In the genomic region with DNA sequence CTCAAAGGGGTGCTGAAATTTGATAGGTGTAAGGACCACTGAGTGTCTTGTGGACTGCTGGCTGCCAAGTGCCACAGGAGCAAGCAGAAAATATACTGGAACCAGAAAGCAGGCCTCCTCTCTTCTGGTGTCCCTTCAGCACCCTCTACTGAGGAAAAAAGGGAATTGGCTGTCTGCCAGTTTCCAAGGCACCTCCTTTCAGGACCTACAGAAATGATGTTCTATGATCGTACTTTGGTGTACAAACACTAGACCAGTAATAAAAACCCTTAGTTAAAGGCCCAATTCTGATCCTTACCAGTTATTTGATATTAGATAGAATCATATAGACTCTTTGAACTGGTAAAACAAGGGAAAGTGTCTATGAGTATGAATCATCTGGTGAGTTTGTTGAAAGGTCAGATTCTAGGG, we compare ENCODE assay signal across 7 cellular contexts. TPM values are rescaled to one million over a fixed set of nuclear protein-coding genes. Genes with fewer than 3 reads are reported as not detected.
DNase-seq lines count a peak whose midpoint lies in the region; ATAC-seq and TF ChIP-seq lines count a peak whose summit lies in the region.

No MANE protein-coding gene starts in this region.

- no peaks in the 10 kb centered on the region for H3K36me3 Mint-ChIP-seq in activated naive CD4-positive, alpha-beta T cell treated with anti-CD3 and anti-CD28 coated beads, Interleukin-2, amount 50 U/mL, for 72 hours

- 17% methylated on average over 1 of the region's 1 CpG for WGBS in prostate gland

- 0 out of 2 replicates have a peak overlapping the region, but pooled peaks have one; percentile 0 for H3K27ac ChIP-seq in PC-9
- peak overlapping the region; percentile 28 for H3K27ac ChIP-seq in cardiac muscle cell
- no peak overlapping the region for H3K27ac ChIP-seq in prostate gland

- no peak for TF ChIP-seq POLR2A in prostate gland (IDR thresholded peaks at IDR 0.05)

- no peaks in the 10 kb centered on the region for H3K27me3 ChIP-seq in PC-9 (ENCODE audit: insufficient read depth, low read depth)
- H3K27me3 ChIP-seq in cardiac muscle cell: no peaks in the 10 kb centered on the region
- H3K27me3 ChIP-seq in prostate gland (replicated peaks; ENCODE audit: insufficient read depth): no peaks in the 10 kb centered on the region

- H3K9me2 ChIP-seq in PC-9 (ENCODE audit: insufficient read depth): no peaks in the 10 kb centered on the region

- H4K20me1 ChIP-seq in PC-9 (ENCODE audit: insufficient read depth): peaks cover 7% of the 10 kb centered on the region; the same call in 1 of the 2 replicates

- no TSS peak for BruUV-seq in PC-9 (replicated peaks; lab: Mats Ljungman, UMichigan)

- 0 out of 2 replicates have a peak, but pooled peaks cover 5% of the 10 kb centered on the region for H3K79me2 ChIP-seq in PC-9 (ENCODE audit: low read depth)

- H3K9me3 ChIP-seq in PC-9 (ENCODE audit: insufficient read depth, low read depth) (no peaks in the 10 kb centered on the region), cardiac muscle cell (ENCODE audit: low read depth) (no peaks in the 10 kb centered on the region), prostate gland (no peaks in the 10 kb centered on the region)

- no peaks in the 10 kb centered on the region for H3K9me3 Mint-ChIP-seq in activated naive CD4-positive, alpha-beta T cell treated with anti-CD3 and anti-CD28 coated beads, Interleukin-2, amount 50 U/mL, for 72 hours

- peak; percentile 68 for TF ChIP-seq CTCF in PC-9 (conservative IDR thresholded peaks at IDR 0.05)
- TF ChIP-seq CTCF in cardiac muscle cell (IDR thresholded peaks at IDR 0.05; ENCODE audit: low read depth, low read length): peak; percentile 60
- peak in 3 of 4 experiments; percentile 21 to 39 (median 36) for TF ChIP-seq CTCF in prostate gland (IDR thresholded peaks at IDR 0.05)

- H3K36me3 ChIP-seq in PC-9 (ENCODE audit: low read depth): no peaks in the 10 kb centered on the region
- H3K36me3 ChIP-seq in cardiac muscle cell: no peaks in the 10 kb centered on the region
- no peaks in the 10 kb centered on the region for H3K36me3 ChIP-seq in prostate gland

- no peak overlapping the region for H3K4me2 ChIP-seq in PC-9

- CTCF ChIA-PET in PC-9 (lab: Charles Lee): no interaction called here

- intact Hi-C loops in PC-9 (cut with micrococcal nuclease; ENCODE audit: unreplicated experiment): no loop called here
- intact Hi-C loops in prostate gland (cut with DNase I): loop anchor here (10.0 kb wide), 1 partner anchor 207 kb away; no protein-coding TSS in a partner anchor

- no peak overlapping the region for H3K27ac Mint-ChIP-seq in activated naive CD4-positive, alpha-beta T cell treated with anti-CD3 and anti-CD28 coated beads, Interleukin-2, amount 50 U/mL, for 72 hours

- H3K4me3 ChIP-seq in PC-9 (no peak overlapping the region), cardiac muscle cell (no peak overlapping the region), prostate gland (no peak overlapping the region)

- POLR2A ChIA-PET in PC-9 (lab: Charles Lee; ENCODE audit: unreplicated experiment): no interaction called here

- peaks cover 6% of the 10 kb centered on the region; the same call in 1 of the 2 replicates for H3K4me1 ChIP-seq in PC-9 (replicated peaks; ENCODE audit: insufficient read depth)
- H3K4me1 ChIP-seq in cardiac muscle cell (ENCODE audit: low read depth): peaks cover 15% of the 10 kb centered on the region
- no peaks in the 10 kb centered on the region for H3K4me1 ChIP-seq in prostate gland (replicated peaks)

- H3F3A ChIP-seq in PC-9 (ENCODE audit: insufficient read depth, low read depth): peaks cover 20% of the 10 kb centered on the region

- peak; percentile 59 to 79 for ATAC-seq in activated naive CD4-positive, alpha-beta T cell treated with anti-CD3 and anti-CD28 coated beads, Interleukin-2, amount 50 U/mL, for 72 hours

- DNase-seq in GDM1 (lab: John Stamatoyannopoulos, UW): peak; percentile 45
- DNase-seq in LHCN-M2 (ENCODE audit: low read depth): peak; percentile 84
- DNase-seq in PC-9: peak; percentile 48 to 49
- DNase-seq in activated naive CD4-positive, alpha-beta T cell treated with anti-CD3 and anti-CD28 coated beads, Interleukin-2, amount 50 U/mL, for 72 hours (ENCODE audit: low spot score in 2 of 2): peak in 1 of 2 donors; percentile 61
- peak; percentile 87 to 90 for DNase-seq in cardiac muscle cell (ENCODE audit: low read depth in 1 of 2, low spot score in 1 of 2)
- peak; percentile 43 for DNase-seq in prostate gland (ENCODE audit: low spot score)
- DNase-seq in effector CD8-positive, alpha-beta T cell (lab: John Stamatoyannopoulos, UW): no peak

- no peak overlapping the region for H2AFZ ChIP-seq in PC-9

RNA-seq across cellular contexts. Expression of a gene that starts 35.8 kb away (rescaled TPM):
- 6.9 and 10.8 TPM in 2 replicates for total RNA-seq in LHCN-M2 (2014; rRNA removed)
- polyA plus RNA-seq in LHCN-M2 (2012): 8.5 TPM
- total RNA-seq in PC-9 (2021): 25.4 and 26.0 TPM in 2 replicates
- total RNA-seq in activated naive CD4-positive, alpha-beta T cell treated with anti-CD3 and anti-CD28 coated beads, Interleukin-2, amount 50 U/mL, for 72 hours: 10 to 100 TPM; 10.5 to 24.4 TPM
- 36.5 TPM in 2 replicates for total RNA-seq in cardiac muscle cell
- 39.6 and 51.3 TPM in 2 replicates for polyA plus RNA-seq in cardiac muscle cell
- 10 to 100 TPM; 57.8 to 93.9 TPM for total RNA-seq in prostate gland

RNA-seq across cellular contexts. Expression of a gene that starts 41.8 kb away (rescaled TPM):
- total RNA-seq in LHCN-M2 (2014; rRNA removed) (7.4 and 9.8 TPM in 2 replicates), PC-9 (2021) (10.4 and 12.1 TPM in 2 replicates), cardiac muscle cell (15.8 and 16.3 TPM in 2 replicates), prostate gland (10 to 100 TPM; 10.4 to 18.9 TPM)
- polyA plus RNA-seq in LHCN-M2 (2012): 3.5 TPM
- total RNA-seq in activated naive CD4-positive, alpha-beta T cell treated with anti-CD3 and anti-CD28 coated beads, Interleukin-2, amount 50 U/mL, for 72 hours: 10 to 100 TPM; 10.7 to 24.6 TPM
- polyA plus RNA-seq in cardiac muscle cell: 7.7 and 8.1 TPM in 2 replicates

Comparison
In these comparisons a context has a peak if more than half of its experiments do, and no peak if none do; other contexts are left out.
1. H3K27ac ChIP-seq: peak in PC-9 (single experiment) and cardiac muscle cell (single experiment); none in prostate gland (0 of 2).
2. Peak in every context shown above with its lines, with median percentiles within 50 percentile points of each other: CTCF ChIP-seq.